Comparison of ENCODE assay signal across 15 cellular contexts in genomic region chr2:138267902-138268254, GRCh38.
DNase-seq lines count a peak whose midpoint lies in the region; ATAC-seq and TF ChIP-seq lines count a peak whose summit lies in the region.
"Had no signal": no experiment of that assay in that cellular context is flagged by ENCODE, and none has a peak within 500 bp of the region (broad histone marks: within the 10 kb centered on the region; RNA-seq: fewer than 3 reads in every experiment).

No MANE protein-coding gene starts in this region.

- H3K4me1 ChIP-seq in breast epithelium (no peaks in the 10 kb centered on the region), SJSA1 (replicated peaks) (peaks cover 16% of the 10 kb centered on the region), BE2C (no peaks in the 10 kb centered on the region)
- H3K4me1 ChIP-seq in naive thymus-derived CD4-positive, alpha-beta T cell (ENCODE audit: control insufficient read depth in 2 of 2, insufficient read depth in 2 of 2, low read length in 2 of 2): no peaks in the 10 kb centered on the region

- peak; percentile 28 for ATAC-seq in HG02970 (IDR thresholded peaks at IDR 0.05; ENCODE audit: low FRiP score, unreplicated experiment)
- ATAC-seq in naive thymus-derived CD4-positive, alpha-beta T cell: no peak

- no peak overlapping the region for H3K4me3 Mint-ChIP-seq in MCF 10A (ENCODE audit: unreplicated experiment)
- no peak overlapping the region for H3K4me3 Mint-ChIP-seq in naive thymus-derived CD4-positive, alpha-beta T cell
- H3K4me3 Mint-ChIP-seq: activated naive CD8-positive, alpha-beta T cell treated with anti-CD3 and anti-CD28 coated beads, Interleukin-2, amount 50 U/mL, for 24 hours; type B pancreatic cell had no signal

- POLR2A ChIA-PET in MCF 10A (lab: Yijun Ruan, JAX): interaction anchor here (0.6 kb wide), 1 partner anchor 117 kb away, joined by 3 read pairs; no protein-coding TSS in a partner anchor
- POLR2A ChIA-PET in naive thymus-derived CD4-positive, alpha-beta T cell (lab: Charles Lee): no interaction called here

- intact Hi-C loops in MCF 10A (cut with micrococcal nuclease): no loop called here
- intact Hi-C loops in breast epithelium (cut with DNase I; ENCODE audit: low total_unique reads): no loop called here
- intact Hi-C loops in naive thymus-derived CD4-positive, alpha-beta T cell (cut with micrococcal nuclease): no loop called here

- H3K9me3 Mint-ChIP-seq in MCF 10A (ENCODE audit: unreplicated experiment): peaks cover 11% of the 10 kb centered on the region
- H3K9me3 Mint-ChIP-seq in naive thymus-derived CD4-positive, alpha-beta T cell: peaks cover 0 to 13% (median 3%) of the 10 kb centered on the region in 11 donors

- H3K4me1 Mint-ChIP-seq in MCF 10A (ENCODE audit: insufficient read depth, unreplicated experiment): peaks cover 9% of the 10 kb centered on the region
- H3K4me1 Mint-ChIP-seq in naive thymus-derived CD4-positive, alpha-beta T cell: no peaks in the 10 kb centered on the region

- H3K27ac ChIP-seq in breast epithelium (no peak overlapping the region), SJSA1 (peak overlapping the region; percentile 90)
- no peak overlapping the region for H3K27ac ChIP-seq in naive thymus-derived CD4-positive, alpha-beta T cell (ENCODE audit: low read depth, low read length)
- H3K27ac ChIP-seq: neutrophil had no signal

- H3K4me3 ChIP-seq in breast epithelium (no peak overlapping the region), SJSA1 (no peak overlapping the region), BE2C (ENCODE audit: low read depth, low read length) (no peak overlapping the region)
- no peak overlapping the region for H3K4me3 ChIP-seq in naive thymus-derived CD4-positive, alpha-beta T cell (ENCODE audit: low read length)
- H3K4me3 ChIP-seq: A549 had no signal

- TF ChIP-seq CTCF in MCF 10A (IDR thresholded peaks at IDR 0.05; ENCODE audit: unreplicated experiment) (no peak), breast epithelium (IDR thresholded peaks at IDR 0.05) (no peak), BE2C (IDR thresholded peaks at IDR 0.05; ENCODE audit: low read depth, low read length) (no peak)

- no peak for TF ChIP-seq POLR2A in breast epithelium (IDR thresholded peaks at IDR 0.05)

- H3K36me3 ChIP-seq in breast epithelium: no peaks in the 10 kb centered on the region
- no peaks in the 10 kb centered on the region for H3K36me3 ChIP-seq in SJSA1
- H3K36me3 ChIP-seq in naive thymus-derived CD4-positive, alpha-beta T cell (ENCODE audit: control insufficient read depth in 2 of 3, insufficient read depth in 3 of 3, low read length in 3 of 3): no peaks in the 10 kb centered on the region
- H3K36me3 ChIP-seq in BE2C: no peaks in the 10 kb centered on the region
- H3K36me3 ChIP-seq: neutrophil had no signal

- DNase-seq in MCF 10A (ENCODE audit: unreplicated experiment): no peak
- DNase-seq in breast epithelium (ENCODE audit: low spot score in 2 of 2): no peak
- DNase-seq in SJSA1 (ENCODE audit: low read depth in 1 of 2, low spot score in 2 of 2): no peak
- no peak for DNase-seq in T-helper 9 cell
- DNase-seq in naive thymus-derived CD4-positive, alpha-beta T cell: no peak
- DNase-seq in activated CD8-positive, alpha-beta memory T cell treated with anti-CD3 and anti-CD28 coated beads for 24 hours: no peak
- no peak for DNase-seq in BE2C
- DNase-seq: activated CD4-positive, alpha-beta T cell treated with anti-CD3 and anti-CD28 coated beads for 4 hours; activated naive CD8-positive, alpha-beta T cell treated with anti-CD3 and anti-CD28 coated beads, Interleukin-2, amount 50 U/mL, for 24 hours; NCI-H1694 treated with DMSO at 0.1 percent for 48 hours; stimulated activated CD4-positive, alpha-beta T cell treated with anti-CD3 and anti-CD28 coated beads, Interleukin-4, amount 100 ng/mL, for 24 hours had no signal

- H3K27me3 Mint-ChIP-seq in MCF 10A (ENCODE audit: insufficient read depth, unreplicated experiment): no peaks in the 10 kb centered on the region
- no peaks in the 10 kb centered on the region for H3K27me3 Mint-ChIP-seq in naive thymus-derived CD4-positive, alpha-beta T cell
- H3K27me3 Mint-ChIP-seq: activated naive CD8-positive, alpha-beta T cell treated with anti-CD3 and anti-CD28 coated beads, Interleukin-2, amount 50 U/mL, for 24 hours; type B pancreatic cell had no signal

- peaks cover 0 to under 1% of the 10 kb centered on the region in 2 donors for H3K9me3 ChIP-seq in breast epithelium
- H3K9me3 ChIP-seq in SJSA1 (replicated peaks): no peaks in the 10 kb centered on the region; the same call in 1 of the 2 replicates
- H3K9me3 ChIP-seq in naive thymus-derived CD4-positive, alpha-beta T cell (ENCODE audit: control insufficient read depth in 2 of 3, low read length in 3 of 3): no peaks in the 10 kb centered on the region
- no peaks in the 10 kb centered on the region for H3K9me3 ChIP-seq in BE2C
- H3K9me3 ChIP-seq: A549, neutrophil had no signal

- TSS peak; percentile 74 for BruUV-seq in MCF 10A (replicated peaks; lab: Mats Ljungman, UMichigan)

- no peaks in the 10 kb centered on the region for H3K36me3 Mint-ChIP-seq in MCF 10A (ENCODE audit: insufficient read depth, unreplicated experiment)
- H3K36me3 Mint-ChIP-seq in naive thymus-derived CD4-positive, alpha-beta T cell: peaks cover 0 to under 1% (median 0%) of the 10 kb centered on the region in 5 donors
- H3K36me3 Mint-ChIP-seq: type B pancreatic cell had no signal

- CTCF ChIA-PET in MCF 10A (lab: Yijun Ruan, JAX): no interaction called here
- CTCF ChIA-PET in naive thymus-derived CD4-positive, alpha-beta T cell (lab: Charles Lee): no interaction called here

- no peaks in the 10 kb centered on the region for H3K27me3 ChIP-seq in breast epithelium
- H3K27me3 ChIP-seq in SJSA1 (replicated peaks): no peaks in the 10 kb centered on the region
- no peaks in the 10 kb centered on the region for H3K27me3 ChIP-seq in naive thymus-derived CD4-positive, alpha-beta T cell (ENCODE audit: control insufficient read depth in 2 of 2, insufficient read depth in 2 of 2, low read length in 2 of 2)
- H3K27me3 ChIP-seq in BE2C: no peaks in the 10 kb centered on the region
- H3K27me3 ChIP-seq: neutrophil had no signal

- peak overlapping the region; percentile 39 for H3K27ac Mint-ChIP-seq in MCF 10A (ENCODE audit: low read depth, unreplicated experiment)
- H3K27ac Mint-ChIP-seq in naive thymus-derived CD4-positive, alpha-beta T cell: no peak overlapping the region
- H3K27ac Mint-ChIP-seq: activated naive CD8-positive, alpha-beta T cell treated with anti-CD3 and anti-CD28 coated beads, Interleukin-2, amount 50 U/mL, for 24 hours; type B pancreatic cell had no signal
